In the genomic region with DNA sequence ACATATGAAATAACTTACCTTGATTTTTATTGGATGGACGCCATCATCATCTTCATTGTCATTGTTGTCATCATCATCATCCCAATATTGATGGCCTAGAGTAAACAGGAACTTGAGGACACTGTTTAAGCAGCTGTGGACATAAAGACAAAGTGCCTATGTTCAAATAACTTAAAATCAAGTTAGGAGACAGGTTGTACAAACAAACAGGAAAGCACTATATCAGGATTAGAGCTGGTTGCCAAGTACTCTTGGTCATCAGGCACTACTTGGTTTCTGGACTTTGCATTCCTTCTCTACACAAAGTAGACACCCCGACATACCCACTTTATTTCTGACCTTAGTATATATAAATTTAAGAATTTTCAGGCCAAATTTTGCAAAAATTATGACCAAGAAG, we compare ENCODE assay signal across 37 cellular contexts.
"Had no signal": no experiment of that assay in that cellular context is flagged by ENCODE, and none has a peak within 500 bp of the region (broad histone marks: within the 10 kb centered on the region; RNA-seq: fewer than 3 reads in every experiment).

No MANE protein-coding gene starts in this region.

- DNase-seq: activated CD4-positive, alpha-beta T cell treated with anti-CD3 and anti-CD28 coated beads for 1 hour; activated CD4-positive, alpha-beta T cell treated with anti-CD3 and anti-CD28 coated beads for 48 hours; activated CD4-positive, alpha-beta T cell treated with anti-CD3 and anti-CD28 coated beads, Interleukin-2, amount 50 U/mL, for 4 hours; activated CD4-positive, CD25-positive, alpha-beta regulatory T cell; activated CD8-positive, alpha-beta T cell treated with anti-CD3 and anti-CD28 coated beads for 36 hours; activated effector memory CD4-positive, alpha-beta T cell treated with anti-CD3 and anti-CD28 coated beads, Interleukin-2, amount 50 U/mL, for 16 hours; activated naive CD4-positive, alpha-beta T cell; activated naive CD4-positive, alpha-beta T cell treated with anti-CD3 and anti-CD28 coated beads, Interleukin-2, amount 50 U/mL, for 16 hours; activated naive CD8-positive, alpha-beta T cell treated with anti-CD3 and anti-CD28 coated beads for 36 hours; activated T-cell treated with anti-CD3 and anti-CD28 coated beads, Interleukin-2, amount 50 U/mL, for 1 hour; activated T-cell treated with anti-CD3 and anti-CD28 coated beads, Interleukin-2, amount 50 U/mL, for 72 hours; amniotic stem cell; aorta; cerebellar nuclear complex; Karpas-422; KBM-7; MM.1S; MV-4-11; NCI-H1092; NCI-H1436 treated with DMSO at 0.1 percent for 48 hours; NCI-H1694 treated with DMSO at 0.1 percent for 48 hours; NCI-H2029 treated with DMSO at 0.1 percent for 48 hours; NCI-H2107; NCI-H2171; NCI-H524; NCI-H69; NK-92 treated with Interleukin-12 subunit alpha and Interleukin-12 subunit beta, amount 100 ng/mL, for 24 hours; PC-3; Peyer's patch; RPMI8226; SW 1271; T-helper 1 cell; T-helper 2 cell; T-helper 9 cell; WERI-Rb-1 had no signal

- ATAC-seq: activated CD8-positive, alpha-beta T cell treated with anti-CD3 and anti-CD28 coated beads for 36 hours; activated T-cell treated with anti-CD3 and anti-CD28 coated beads, Interleukin-2, amount 50 U/mL, for 72 hours; activated T-helper 17 cell treated with anti-CD3 and anti-CD28 coated beads, Interleukin-2, amount 50 U/mL, for 72 hours; PC-3 had no signal

- H3K27ac ChIP-seq: cardiac muscle cell, Peyer's patch, WERI-Rb-1 had no signal

- H3K36me3 Mint-ChIP-seq: activated naive CD8-positive, alpha-beta T cell treated with anti-CD3 and anti-CD28 coated beads for 36 hours had no signal

- H3K9me3 ChIP-seq: Peyer's patch had no signal

- H3K4me3 ChIP-seq: cardiac muscle cell, Peyer's patch had no signal

- H3K27ac Mint-ChIP-seq: activated CD8-positive, alpha-beta T cell treated with anti-CD3 and anti-CD28 coated beads for 36 hours; activated naive CD8-positive, alpha-beta T cell treated with anti-CD3 and anti-CD28 coated beads for 36 hours; activated T-cell treated with anti-CD3 and anti-CD28 coated beads, Interleukin-2, amount 50 U/mL, for 72 hours; activated T-helper 17 cell treated with anti-CD3 and anti-CD28 coated beads, Interleukin-2, amount 50 U/mL, for 72 hours had no signal

- H3K27me3 ChIP-seq: cardiac muscle cell, Peyer's patch had no signal

- H3K4me1 Mint-ChIP-seq: activated naive CD8-positive, alpha-beta T cell treated with anti-CD3 and anti-CD28 coated beads for 36 hours; activated T-helper 17 cell treated with anti-CD3 and anti-CD28 coated beads, Interleukin-2, amount 50 U/mL, for 72 hours had no signal

- H3K36me3 ChIP-seq: cardiac muscle cell, Peyer's patch, WERI-Rb-1 had no signal

- H3K27me3 Mint-ChIP-seq: activated CD8-positive, alpha-beta T cell treated with anti-CD3 and anti-CD28 coated beads for 36 hours; activated naive CD8-positive, alpha-beta T cell treated with anti-CD3 and anti-CD28 coated beads for 36 hours; activated T-helper 17 cell treated with anti-CD3 and anti-CD28 coated beads, Interleukin-2, amount 50 U/mL, for 72 hours had no signal

- H3K4me1 ChIP-seq: Peyer's patch had no signal

- H3K4me3 Mint-ChIP-seq: activated CD8-positive, alpha-beta T cell treated with anti-CD3 and anti-CD28 coated beads for 36 hours; activated naive CD8-positive, alpha-beta T cell treated with anti-CD3 and anti-CD28 coated beads for 36 hours; activated T-cell treated with anti-CD3 and anti-CD28 coated beads, Interleukin-2, amount 50 U/mL, for 72 hours; activated T-helper 17 cell treated with anti-CD3 and anti-CD28 coated beads, Interleukin-2, amount 50 U/mL, for 72 hours had no signal
